ENCODE assay signal across 1 cellular context in the genomic region with DNA sequence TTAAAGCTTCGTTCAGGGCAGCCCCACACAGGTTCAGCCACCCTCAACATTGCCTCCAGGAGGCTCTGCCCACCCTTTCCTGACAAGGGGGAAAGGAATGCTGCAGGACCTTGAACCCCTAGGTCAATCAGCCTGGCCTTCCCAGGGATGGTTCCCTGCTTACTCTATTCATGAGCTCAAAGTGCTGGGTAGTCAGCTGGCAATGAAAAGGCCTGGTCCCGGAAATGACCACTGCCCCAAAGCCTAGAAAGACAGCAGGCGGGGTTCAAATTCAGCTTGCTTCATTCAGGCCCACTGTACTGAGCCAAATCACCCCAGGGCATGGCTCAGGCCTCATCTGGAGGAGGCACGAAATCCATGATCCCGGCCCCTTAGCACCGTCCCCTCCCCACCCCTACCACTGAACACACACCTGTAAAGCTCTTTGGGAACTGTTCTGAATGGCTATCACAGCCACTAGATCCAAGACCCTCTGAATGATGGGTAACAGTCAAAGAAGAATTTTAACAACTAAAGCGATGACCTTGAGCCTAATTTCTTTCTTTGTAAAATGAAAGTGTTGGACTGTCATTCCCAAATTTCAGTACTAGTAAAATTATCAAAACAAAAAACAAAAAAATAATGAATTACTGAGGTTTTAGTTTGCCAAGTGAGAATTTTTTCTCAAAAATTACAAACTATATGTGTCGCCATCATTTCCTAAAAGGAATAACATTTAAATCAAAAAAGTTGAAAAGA.
TF ChIP-seq lines count a peak whose summit lies in the region.

No MANE protein-coding gene starts in this region.

TF ChIP-seq in IMR-90, 13 proteins besides CTCF, POLR2A, EP300 and RAD21:
- TF ChIP-seq NFE2L2 (IDR thresholded peaks at IDR 0.05; ENCODE audit: low read depth, low read length), result no peak
